In genomic region chr7:92504563-92504962, GRCh38 we compare ENCODE assay signal across 17 cellular contexts. TPM values are rescaled to one million over a fixed set of nuclear protein-coding genes. Genes with fewer than 3 reads are reported as not detected.
DNase-seq lines count a peak whose midpoint lies in the region; ATAC-seq, FAIRE-seq and TF ChIP-seq lines count a peak whose summit lies in the region.
"Had no signal": no experiment of that assay in that cellular context is flagged by ENCODE, and none has a peak within 500 bp of the region (broad histone marks: within the 10 kb centered on the region; RNA-seq: fewer than 3 reads in every experiment).

No MANE protein-coding gene starts in this region.

- peaks cover 2% of the 10 kb centered on the region for H3K9me3 Mint-ChIP-seq in glutamatergic neuron (ENCODE audit: unreplicated experiment)
- H3K9me3 Mint-ChIP-seq: CD14-positive monocyte; CD8-positive, alpha-beta T cell had no signal

- no peak overlapping the region for H3K4me3 Mint-ChIP-seq in glutamatergic neuron (ENCODE audit: unreplicated experiment)
- H3K4me3 Mint-ChIP-seq: CD14-positive monocyte; CD8-positive, alpha-beta T cell had no signal

- H3K4me2 ChIP-seq in A549 = no peak overlapping the region

- H3K27me3 ChIP-seq in psoas muscle (ENCODE audit: insufficient read depth in 3 of 3, low read length in 2 of 3) = no peaks in the 10 kb centered on the region

- no peak overlapping the region for H3K27ac ChIP-seq in A549
- no peak overlapping the region for H3K27ac ChIP-seq in psoas muscle

- peaks cover 0 to 99% of the 10 kb centered on the region in 2 donors for H3K36me3 ChIP-seq in psoas muscle (ENCODE audit: insufficient read depth in 1 of 2, low read depth in 1 of 2)
- H3K36me3 ChIP-seq: HAP-1 had no signal

- H3K4me3 ChIP-seq in A549 = no peak overlapping the region
- H3K4me3 ChIP-seq in psoas muscle = no peak overlapping the region
- H3K4me3 ChIP-seq: HAP-1 had no signal

- no peak for TF ChIP-seq EP300 in A549 (IDR thresholded peaks at IDR 0.05)

- TF ChIP-seq POLR2A in A549 (IDR thresholded peaks at IDR 0.05; ENCODE audit: low read length) = no peak

- no peaks in the 10 kb centered on the region for H3K27me3 Mint-ChIP-seq in glutamatergic neuron (ENCODE audit: unreplicated experiment)

- H3K4me1 ChIP-seq in A549 = no peaks in the 10 kb centered on the region
- no peaks in the 10 kb centered on the region for H3K4me1 ChIP-seq in psoas muscle
- H3K4me1 ChIP-seq: HAP-1 had no signal

- CTCF ChIA-PET in A549 (lab: Yijun Ruan, JAX) = no interaction called here

- DNase-seq in A549 (ENCODE audit: low read depth in 1 of 2, low spot score in 1 of 2) = no peak
- peak; percentile 14 for DNase-seq in LHCN-M2 (ENCODE audit: low read depth)
- DNase-seq in glutamatergic neuron = peak; percentile 63
- DNase-seq in psoas muscle = no peak
- DNase-seq: CD8-positive, alpha-beta T cell; COR-L47; DND-41; GDM1; GOT3 had no signal

- peaks cover 7% of the 10 kb centered on the region for H3K4me1 Mint-ChIP-seq in glutamatergic neuron (ENCODE audit: low read depth, unreplicated experiment)
- H3K4me1 Mint-ChIP-seq: CD14-positive monocyte had no signal

- FAIRE-seq in A549 (lab: Jason Lieb, UNC) = no peak
- FAIRE-seq: GM19239 had no signal

- WGBS in A549 (ENCODE audit: missing lambda C conversion rate) = 93% methylated on average over 3 of the region's 3 CpGs
- 56 to 63% (median 62%) methylated on average over 3 of the region's 3 CpGs for WGBS in psoas muscle, 3 donors

- POLR2A ChIA-PET in A549 (lab: Yijun Ruan, JAX) = no interaction called here

- ATAC-seq in A549 (no peak), psoas muscle (peak in 3 of 4 donors; percentile 61 to 86 (median 71)), GM18907 (IDR thresholded peaks at IDR 0.05; ENCODE audit: unreplicated experiment) (no peak), HG02678 (IDR thresholded peaks at IDR 0.05; ENCODE audit: unreplicated experiment) (no peak)
- ATAC-seq: CD8-positive, alpha-beta T cell had no signal

- intact Hi-C loops in psoas muscle (cut with DNase I) = loop anchor here (5.0 to 10.0 kb wide), 2 partner anchors 422 to 430 kb away; no protein-coding TSS in a partner anchor

- H3K9me3 ChIP-seq in A549 (no peaks in the 10 kb centered on the region), psoas muscle (no peaks in the 10 kb centered on the region)
- H3K9me3 ChIP-seq: HAP-1 had no signal

- TF ChIP-seq CTCF in A549 (IDR thresholded peaks at IDR 0.05) (no peak), glutamatergic neuron (IDR thresholded peaks at IDR 0.05; ENCODE audit: partially characterized antibody, unreplicated experiment) (no peak), psoas muscle (IDR thresholded peaks at IDR 0.05) (no peak)

- H3K36me3 Mint-ChIP-seq in glutamatergic neuron (ENCODE audit: unreplicated experiment) = no peaks in the 10 kb centered on the region

- peak overlapping the region; percentile 64 for H3K27ac Mint-ChIP-seq in glutamatergic neuron (ENCODE audit: unreplicated experiment)
- H3K27ac Mint-ChIP-seq: CD14-positive monocyte; CD8-positive, alpha-beta T cell had no signal

- TF ChIP-seq RAD21 in A549 (conservative IDR thresholded peaks at IDR 0.05 in 1 of 2, IDR thresholded peaks at IDR 0.05 in 1 of 2) = no peak

TF ChIP-seq in A549, 52 proteins besides CTCF, POLR2A, EP300 and RAD21:
- TF ChIP-seq ZFP36 (IDR thresholded peaks at IDR 0.05; ENCODE audit: borderline replicate concordance, partially characterized antibody) (no peak), MAFK (IDR thresholded peaks at IDR 0.05; ENCODE audit: partially characterized antibody) (peak; percentile 1), CHD4 (IDR thresholded peaks at IDR 0.05; ENCODE audit: borderline replicate concordance) (no peak)
TF ChIP-seq in A549: peak in this region for 1.

RNA-seq across cellular contexts. Expression of gene PEX1, which starts 23.8 kb away (rescaled TPM):
- polyA plus RNA-seq in A549 (2011; rRNA removed) = 22.7 and 23.2 TPM in 2 replicates
- 4.0 and 4.3 TPM in 2 replicates for polyA plus RNA-seq in A549 (2012; cell fraction: cytosol; rRNA removed)
- 6.3 and 9.4 TPM in 2 replicates for polyA plus RNA-seq in A549 (2012; cell fraction: nucleus; rRNA removed)
- 8.2 to 10.1 TPM (median 8.8 TPM) in 3 replicates for polyA plus RNA-seq in A549 (2017; fragmentation: RNase III; extraction: RNeasy Plus Mini Kit Qiagen cat#74134 plus additional on column Dnase treatment)
- 7.6 and 8.9 TPM in 2 replicates for polyA minus RNA-seq in A549 (2011; rRNA and poly(A)+ RNA removed)
- total RNA-seq in LHCN-M2 (2014; rRNA removed) = 17.1 and 19.6 TPM in 2 replicates
- polyA plus RNA-seq in LHCN-M2 (2012) = 4.8 TPM
- 21.2 TPM for total RNA-seq in glutamatergic neuron (ENCODE audit: unreplicated experiment)
- 10 to 100 TPM; 11.1 to 14.2 (median 11.8) TPM for total RNA-seq in psoas muscle
- polyA plus RNA-seq in psoas muscle = 1 to 10 TPM; 3.9 to 7.5 (median 6.7) TPM

RNA-seq across cellular contexts. Expression of gene RBM48, which starts 24.0 kb away (rescaled TPM):
- polyA plus RNA-seq in A549 (2011; rRNA removed) (6.5 and 7.0 TPM in 2 replicates), A549 (2017; fragmentation: RNase III; extraction: RNeasy Plus Mini Kit Qiagen cat#74134 plus additional on column Dnase treatment) (7.1 to 8.1 TPM (median 7.9 TPM) in 3 replicates), psoas muscle (10 to 100 TPM in 2 of 3 donors, 1 to 10 TPM in 1; 9.2 to 28.0 (median 12.7) TPM)
- 1.9 and 2.6 TPM in 2 replicates for polyA plus RNA-seq in A549 (2012; cell fraction: cytosol; rRNA removed)
- 2.8 and 7.4 TPM in 2 replicates for polyA plus RNA-seq in A549 (2012; cell fraction: nucleus; rRNA removed)
- polyA minus RNA-seq in A549 (2011; rRNA and poly(A)+ RNA removed) = 7.7 and 7.9 TPM in 2 replicates
- total RNA-seq in LHCN-M2 (2014; rRNA removed) (12.9 and 13.1 TPM in 2 replicates), glutamatergic neuron (ENCODE audit: unreplicated experiment) (15.4 TPM), psoas muscle (10 to 100 TPM in 2 of 4 donors, 1 to 10 TPM in 2; 7.7 to 15.8 (median 10.3) TPM)
- 5.0 TPM for polyA plus RNA-seq in LHCN-M2 (2012)

RNA-seq across cellular contexts. Expression of gene ERVW-1, which starts 26.8 kb away (rescaled TPM):
- polyA plus RNA-seq in A549 (2011; rRNA removed) = not detected in 2 replicates
- polyA plus RNA-seq in A549 (2012; cell fraction: cytosol; rRNA removed) = not detected in 2 replicates
- not detected in 2 replicates for polyA plus RNA-seq in A549 (2012; cell fraction: nucleus; rRNA removed)
- polyA plus RNA-seq in A549 (2017; fragmentation: RNase III; extraction: RNeasy Plus Mini Kit Qiagen cat#74134 plus additional on column Dnase treatment) = not detected in 3 replicates
- not detected in 2 replicates for polyA minus RNA-seq in A549 (2011; rRNA and poly(A)+ RNA removed)
- total RNA-seq in LHCN-M2 (2014; rRNA removed) = not detected in 2 replicates
- polyA plus RNA-seq in LHCN-M2 (2012) = 0.10 TPM
- total RNA-seq in glutamatergic neuron (ENCODE audit: unreplicated experiment) = not detected
- not detected for total RNA-seq in psoas muscle
- polyA plus RNA-seq in psoas muscle = under 1 TPM in 1 of 3 donors, not detected in 2; 0.03 TPM
- total RNA-seq: A673; CD8-positive, alpha-beta T cell; HT1080 had no signal
- polyA plus RNA-seq: BJ, CD14-positive monocyte had no signal

RNA-seq across cellular contexts. Expression of gene GATAD1, which starts 57.3 kb away (rescaled TPM):
- polyA plus RNA-seq in A549 (2011; rRNA removed) (35.7 and 38.5 TPM in 2 replicates), A549 (2017; fragmentation: RNase III; extraction: RNeasy Plus Mini Kit Qiagen cat#74134 plus additional on column Dnase treatment) (19.1 to 21.8 TPM (median 20.8 TPM) in 3 replicates), psoas muscle (10 to 100 TPM in 2 of 3 donors, 1 to 10 TPM in 1; 8.9 to 12.5 (median 10.7) TPM)
- 9.2 and 11.4 TPM in 2 replicates for polyA plus RNA-seq in A549 (2012; cell fraction: cytosol; rRNA removed)
- 6.4 and 9.3 TPM in 2 replicates for polyA plus RNA-seq in A549 (2012; cell fraction: nucleus; rRNA removed)
- polyA minus RNA-seq in A549 (2011; rRNA and poly(A)+ RNA removed) = 18.1 and 20.3 TPM in 2 replicates
- total RNA-seq in LHCN-M2 (2014; rRNA removed) (24.1 and 29.5 TPM in 2 replicates), glutamatergic neuron (ENCODE audit: unreplicated experiment) (20.3 TPM), psoas muscle (10 to 100 TPM in 2 of 4 donors, 1 to 10 TPM in 2; 7.4 to 12.2 (median 9.0) TPM)
- polyA plus RNA-seq in LHCN-M2 (2012) = 9.1 TPM

Comparison
In these comparisons a context has a peak if more than half of its experiments do, and no peak if none do; other contexts are left out.
1. ATAC-seq: peak in psoas muscle (3 of 4); none in A549 (0 of 2), GM18907 (single experiment) and HG02678 (single experiment).
2. DNase-seq: peak in LHCN-M2 (single experiment) and glutamatergic neuron (single experiment); none in A549 (0 of 2) and psoas muscle (0 of 2).